8 cellular contexts compared by ENCODE assay signal in the genomic region with DNA sequence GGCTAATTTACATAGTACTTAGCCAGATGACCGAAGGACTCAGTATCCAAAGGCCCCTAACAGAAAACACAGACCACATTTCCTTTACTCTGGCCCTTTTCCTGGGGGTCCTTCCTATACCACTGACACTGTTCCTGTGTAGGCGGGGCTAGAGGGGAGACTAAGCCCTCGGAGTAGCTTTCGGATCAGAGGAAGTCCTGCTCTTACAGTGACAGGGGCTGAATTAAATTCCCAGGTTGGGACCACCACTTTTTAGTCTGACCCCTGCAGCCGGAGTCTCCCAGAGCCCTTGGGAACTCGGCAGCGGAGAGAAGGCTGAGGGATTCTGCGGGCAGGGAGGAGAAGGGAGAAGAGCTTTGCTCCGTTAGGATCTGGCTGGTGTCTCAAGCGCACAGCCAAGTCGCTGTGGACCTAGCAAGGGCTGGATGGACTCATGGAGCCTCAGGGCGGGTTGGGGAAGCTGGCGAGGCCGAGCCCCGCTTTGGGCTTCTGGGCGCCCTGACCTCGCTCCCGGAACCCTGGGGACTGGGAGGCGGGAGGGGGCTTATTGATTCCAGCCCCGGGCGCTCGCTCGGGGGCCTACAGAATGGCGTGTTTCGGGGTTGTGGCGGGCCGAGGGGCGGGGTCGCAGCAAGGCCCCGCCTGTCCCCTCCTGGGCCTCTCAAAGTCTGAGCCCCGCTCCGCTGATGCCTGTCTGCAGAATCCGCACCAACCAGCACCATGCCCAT. TPM values are rescaled to one million over a fixed set of nuclear protein-coding genes. Genes with fewer than 3 reads are reported as not detected.
A peak's percentile ranks its signal among the peaks of the same experiment; 100 is the strongest.
DNase-seq lines count a peak whose midpoint lies in the region; ATAC-seq and TF ChIP-seq lines count a peak whose summit lies in the region.
"Not testable (repeated sequence)": the region's sequence is repeated elsewhere in the genome, so short reads cannot be mapped to it uniquely, and the experiment has no call there.
"Had no signal": no experiment of that assay in that cellular context is flagged by ENCODE, and none has a peak within 500 bp of the region (broad histone marks: within the 10 kb centered on the region; RNA-seq: fewer than 3 reads in every experiment).

A gene (plus strand): TSS at position 659 of the 728 bp plus-strand sequence. CDS start 62 bp downstream, at position 721.

- H3K36me3 ChIP-seq in fibroblast of lung (ENCODE audit: control insufficient read depth, insufficient read depth, low read length); naive thymus-derived CD4-positive, alpha-beta T cell (ENCODE audit: control insufficient read depth in 2 of 3, insufficient read depth in 3 of 3, low read length in 3 of 3); spleen: not testable (repeated sequence)

- not testable (repeated sequence) for H3K79me2 ChIP-seq in fibroblast of lung (ENCODE audit: control insufficient read depth, insufficient read depth, low read length)

- not testable (repeated sequence) for H3K9ac ChIP-seq in fibroblast of lung (ENCODE audit: insufficient read depth, low read length)

- WGBS in spleen, 5 donors: 12 to 48% (median 22%) methylated on average over 12 to 33 of the region's 33 CpGs

- H3K4me3 ChIP-seq in astrocyte of the spinal cord (ENCODE audit: low read depth, low read length) (peak within 1 kb of the TSS; percentile 31), fibroblast of lung (replicated peaks in 1 of 4; ENCODE audit: control extremely low read depth in 1 of 4, insufficient read depth in 1 of 4, low read depth in 3 of 4, low read length in 4 of 4) (peak within 1 kb of the TSS in 2 of 4 experiments; percentile 43 to 46), spleen (peak within 1 kb of the TSS in 7 of 8 donors; percentile 5 to 55 (median 21))
- not testable (repeated sequence) for H3K4me3 ChIP-seq in naive thymus-derived CD4-positive, alpha-beta T cell (ENCODE audit: low read length)

- peak within 1 kb of the TSS; percentile 82 for H3K4me3 Mint-ChIP-seq in activated B cell treated with CpG ODN at 0.5 μM for 24 hours
- H3K4me3 Mint-ChIP-seq in naive thymus-derived CD4-positive, alpha-beta T cell: peak within 1 kb of the TSS in 6 of 10 donors; percentile 41 to 81 (median 62)

- H3K4me1 ChIP-seq in fibroblast of lung (ENCODE audit: control insufficient read depth, extremely low read depth, insufficient read depth, low read length); naive thymus-derived CD4-positive, alpha-beta T cell (ENCODE audit: control insufficient read depth in 2 of 2, insufficient read depth in 2 of 2, low read length in 2 of 2); spleen: not testable (repeated sequence)

- not testable (repeated sequence) for H3K9me3 ChIP-seq in fibroblast of lung (ENCODE audit: control insufficient read depth, insufficient read depth, low read depth, low read length); naive thymus-derived CD4-positive, alpha-beta T cell (ENCODE audit: control insufficient read depth in 2 of 3, low read length in 3 of 3)
- peaks cover 0 to 24% (median 18%) of the 10 kb centered on the region in 8 donors for H3K9me3 ChIP-seq in spleen

- H3K36me3 Mint-ChIP-seq in activated B cell treated with CpG ODN at 0.5 μM for 24 hours (ENCODE audit: low read depth): not testable (repeated sequence)
- peaks cover 7 to 32% (median 13%) of the 10 kb centered on the region in 5 donors for H3K36me3 Mint-ChIP-seq in naive thymus-derived CD4-positive, alpha-beta T cell

- not testable (repeated sequence) for TF ChIP-seq POLR2A in spleen (IDR thresholded peaks at IDR 0.05)

- H3K27me3 Mint-ChIP-seq in activated B cell treated with CpG ODN at 0.5 μM for 24 hours: peaks cover 16% of the 10 kb centered on the region
- H3K27me3 Mint-ChIP-seq in naive thymus-derived CD4-positive, alpha-beta T cell: peaks cover 18 to 21% (median 18%) of the 10 kb centered on the region in 5 donors

- peak within 1 kb of the TSS; percentile 25 for H3K4me2 ChIP-seq in fibroblast of lung (ENCODE audit: extremely low read depth, insufficient read depth, low read length)

- POLR2A ChIA-PET in activated B cell treated with CpG ODN at 0.5 μM for 24 hours (lab: Charles Lee); naive thymus-derived CD4-positive, alpha-beta T cell (lab: Charles Lee): not testable (repeated sequence)

- peak; percentile 50 for ATAC-seq in activated B cell treated with CpG ODN at 0.5 μM for 24 hours (ENCODE audit: low read depth)
- peak; percentile 36 for ATAC-seq in naive thymus-derived CD4-positive, alpha-beta T cell

- not testable (repeated sequence) for H3K27ac ChIP-seq in fibroblast of lung (ENCODE audit: insufficient read depth, low read length); naive thymus-derived CD4-positive, alpha-beta T cell (ENCODE audit: low read depth, low read length)
- peak within 1 kb of the TSS in 2 of 8 donors; percentile 57 to 69 for H3K27ac ChIP-seq in spleen

- H3K27me3 ChIP-seq in fibroblast of lung (ENCODE audit: control insufficient read depth, insufficient read depth, low read length); naive thymus-derived CD4-positive, alpha-beta T cell (ENCODE audit: control insufficient read depth in 2 of 2, insufficient read depth in 2 of 2, low read length in 2 of 2): not testable (repeated sequence)
- H3K27me3 ChIP-seq in spleen (replicated peaks in 1 of 7): peaks cover 0 to 10% (median 0%) of the 10 kb centered on the region in 7 donors

- H2AFZ ChIP-seq in fibroblast of lung (ENCODE audit: low read length): not testable (repeated sequence)

- not testable (repeated sequence) for H4K20me1 ChIP-seq in fibroblast of lung (ENCODE audit: control insufficient read depth, extremely low read depth, insufficient read depth, low read length)

- not testable (repeated sequence) for H3K4me1 Mint-ChIP-seq in activated B cell treated with CpG ODN at 0.5 μM for 24 hours; naive thymus-derived CD4-positive, alpha-beta T cell

- H3K9me3 Mint-ChIP-seq in activated B cell treated with CpG ODN at 0.5 μM for 24 hours: peaks cover 14% of the 10 kb centered on the region
- H3K9me3 Mint-ChIP-seq in naive thymus-derived CD4-positive, alpha-beta T cell: peaks cover 4 to 25% (median 11%) of the 10 kb centered on the region in 11 donors

- CTCF ChIA-PET in activated B cell treated with CpG ODN at 0.5 μM for 24 hours (lab: Charles Lee): not testable (repeated sequence)
- CTCF ChIA-PET in naive thymus-derived CD4-positive, alpha-beta T cell (lab: Charles Lee): interaction anchor here (0.6 kb wide), 2 partner anchors 55 to 409 kb away, joined by 3 to 8 read pairs; no protein-coding TSS in a partner anchor

- DNase-seq in EL: peak; percentile 0
- DNase-seq in activated B cell treated with CpG ODN at 0.5 μM for 24 hours; astrocyte of the spinal cord (ENCODE audit: low read depth, low spot score); spleen: not testable (repeated sequence)
- DNase-seq in fibroblast of lung (ENCODE audit: low read depth in 2 of 2): peak in 1 of 2 donors; percentile 16
- DNase-seq in iPS-NIHi11 (ENCODE audit: low spot score): peak; percentile 2
- DNase-seq in naive thymus-derived CD4-positive, alpha-beta T cell: peak in 2 of 9 donors; percentile 13 to 26

- intact Hi-C loops in activated B cell treated with CpG ODN at 0.5 μM for 24 hours (cut with micrococcal nuclease); naive thymus-derived CD4-positive, alpha-beta T cell (cut with micrococcal nuclease); spleen (cut with DNase I; ENCODE audit: low total_unique reads): not testable (repeated sequence)

- in situ Hi-C loops in astrocyte of the spinal cord (cut with HindIII; ENCODE audit: low sequenced_read_pairs): not testable (repeated sequence)

- H3K27ac Mint-ChIP-seq in activated B cell treated with CpG ODN at 0.5 μM for 24 hours: peak within 1 kb of the TSS; percentile 83
- peak within 1 kb of the TSS in 4 of 9 donors; percentile 46 to 92 (median 76) for H3K27ac Mint-ChIP-seq in naive thymus-derived CD4-positive, alpha-beta T cell

- not testable (repeated sequence) for TF ChIP-seq CTCF in activated B cell treated with CpG ODN at 0.5 μM for 24 hours (IDR thresholded peaks at IDR 0.05); astrocyte of the spinal cord (IDR thresholded peaks at IDR 0.05; ENCODE audit: low read depth, low read length); fibroblast of lung (conservative IDR thresholded peaks at IDR 0.05 in 1 of 2, IDR thresholded peaks at IDR 0.05 in 1 of 2; ENCODE audit: low read depth in 1 of 2, low read length in 2 of 2); spleen (IDR thresholded peaks at IDR 0.05 in 8 of 11, conservative IDR thresholded peaks at IDR 0.05 in 3 of 11)

RNA-seq across cellular contexts. Expression of the gene that starts here (rescaled TPM):
- total RNA-seq in activated B cell treated with CpG ODN at 0.5 μM for 24 hours (0.04 TPM in 1 of 2 replicates, not detected in the other), fibroblast of lung (16.4 and 21.6 TPM in 2 replicates), spleen (10 to 100 TPM in 1 of 7 donors, 1 to 10 TPM in 6; 1.4 to 13.1 (median 3.7) TPM)
- polyA plus RNA-seq in fibroblast of lung (6.1 and 7.5 TPM in 2 replicates), spleen (1 to 10 TPM; 2.8 to 4.2 (median 3.4) TPM)
- polyA plus RNA-seq in fibroblast of lung (2012): 3.6 and 4.1 TPM in 2 replicates
- polyA minus RNA-seq in fibroblast of lung (ENCODE audit: low replicate concordance): 2.2 and 10.7 TPM in 2 replicates
- total RNA-seq in naive thymus-derived CD4-positive, alpha-beta T cell: under 1 TPM in 2 of 5 experiments, not detected in 3; 0.42 to 0.81 TPM
- not detected for polyA plus RNA-seq in naive thymus-derived CD4-positive, alpha-beta T cell
- total RNA-seq: CD4-positive, alpha-beta memory T cell had no signal
- polyA plus RNA-seq: CD4-positive, alpha-beta memory T cell had no signal

Comparison
In these comparisons a context has a peak if more than half of its experiments do, and no peak if none do; other contexts are left out.
1. Peak in ATAC-seq in activated B cell treated with CpG ODN at 0.5 μM for 24 hours; RNA of the gene not detected or under 1 TPM.
2. Peak in ATAC-seq in naive thymus-derived CD4-positive, alpha-beta T cell; RNA of the gene not detected or under 1 TPM.